ENCODE assay signal across 9 cellular contexts in the genomic region with DNA sequence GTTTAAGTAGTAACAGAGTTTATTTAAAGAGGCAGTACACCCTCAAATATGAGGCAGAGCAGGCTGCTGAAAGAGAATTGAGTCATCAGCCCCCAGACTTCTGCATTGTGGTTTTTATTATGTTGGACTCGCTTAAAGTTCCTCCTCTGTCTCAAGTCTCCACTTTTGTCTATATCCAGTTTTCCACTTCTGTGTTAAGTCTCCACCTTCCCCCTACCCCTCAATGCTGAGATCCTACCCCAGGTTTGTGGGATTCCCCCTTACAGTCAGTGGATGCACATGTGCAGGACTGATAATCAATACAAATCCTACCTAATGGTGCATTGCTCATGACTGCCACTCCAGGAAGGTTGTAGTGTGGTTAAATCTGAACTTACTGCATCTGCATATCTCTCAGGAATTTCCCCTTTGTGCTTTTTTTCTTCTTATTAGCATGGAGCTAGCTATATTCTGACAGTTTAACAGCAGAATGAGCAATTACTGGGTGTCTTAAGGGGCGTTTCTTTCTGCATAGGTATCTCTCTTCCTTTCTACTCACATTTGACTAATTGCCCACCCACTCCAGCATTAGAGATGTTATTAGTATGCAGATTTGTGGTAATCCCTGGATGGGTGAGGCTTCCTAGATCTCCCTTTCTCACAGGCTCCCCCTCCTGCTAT. TPM values are rescaled to one million over a fixed set of nuclear protein-coding genes. Genes with fewer than 3 reads are reported as not detected.
DNase-seq lines count a peak whose midpoint lies in the region; ATAC-seq, FAIRE-seq and TF ChIP-seq lines count a peak whose summit lies in the region.
"Had no signal": no experiment of that assay in that cellular context is flagged by ENCODE, and none has a peak within 500 bp of the region (broad histone marks: within the 10 kb centered on the region; RNA-seq: fewer than 3 reads in every experiment).

No MANE protein-coding gene starts in this region.

- H3K27me3 ChIP-seq in right atrium auricular region (no peaks in the 10 kb centered on the region), NT2/D1 (ENCODE audit: insufficient read depth, insufficient read length) (no peaks in the 10 kb centered on the region), GM12878 (replicated peaks in 1 of 2; ENCODE audit: control insufficient read depth in 2 of 2, insufficient read depth in 2 of 2, low read length in 1 of 2) (no peaks in the 10 kb centered on the region), ovary (no peaks in the 10 kb centered on the region)
- H3K27me3 ChIP-seq: BLaER1 had no signal

- no peaks in the 10 kb centered on the region for H3K36me3 ChIP-seq in right atrium auricular region
- H3K36me3 ChIP-seq in NT2/D1 (ENCODE audit: insufficient read depth, insufficient read length, low read length): no peaks in the 10 kb centered on the region
- no peaks in the 10 kb centered on the region for H3K36me3 ChIP-seq in GM12878 (ENCODE audit: control insufficient read depth in 2 of 2, insufficient read depth in 2 of 2, low read length in 1 of 2)
- no peaks in the 10 kb centered on the region for H3K36me3 ChIP-seq in ovary
- H3K36me3 ChIP-seq: BLaER1 had no signal

- no peak overlapping the region for H3K27ac ChIP-seq in right atrium auricular region
- no peak overlapping the region for H3K27ac ChIP-seq in GM12878 (ENCODE audit: control insufficient read depth, insufficient read depth)
- H3K27ac ChIP-seq in ovary: no peak overlapping the region
- H3K27ac ChIP-seq: BLaER1 had no signal

- SMC1A ChIA-PET in GM12878 (lab: Charles Lee; ENCODE audit: uncharacterized antibody, unreplicated experiment): interaction anchor here (0.9 kb wide), 1 partner anchor 33 kb away, joined by 3 read pairs; no protein-coding TSS in a partner anchor

- no peaks in the 10 kb centered on the region for H3K36me3 Mint-ChIP-seq in stimulated activated naive CD8-positive, alpha-beta T cell treated with anti-CD3 and anti-CD28 coated beads, Interleukin-15, Interleukin-2, amounts not matched to agents 100 ng/mL and 50 ng/mL, for 24 hours (ENCODE audit: low read depth)

- RAD21 ChIA-PET in GM12878 (lab: Charles Lee; ENCODE audit: unreplicated experiment): interaction anchor here (0.8 to 1.1 kb wide), 2 partner anchors 39 to 114 kb away, joined by 3 read pairs; no protein-coding TSS in a partner anchor

- H3K9ac ChIP-seq in NT2/D1 (ENCODE audit: insufficient read length, low read depth): no peak overlapping the region
- no peak overlapping the region for H3K9ac ChIP-seq in GM12878 (ENCODE audit: control insufficient read depth, insufficient read depth, low read length)
- H3K9ac ChIP-seq: BLaER1 had no signal

- H3K27me3 Mint-ChIP-seq in stimulated activated naive CD8-positive, alpha-beta T cell treated with anti-CD3 and anti-CD28 coated beads, Interleukin-15, Interleukin-2, amounts not matched to agents 100 ng/mL and 50 ng/mL, for 24 hours: no peaks in the 10 kb centered on the region

- no peak for DNase-seq in left ventricle myocardium superior
- DNase-seq in right atrium auricular region (ENCODE audit: low spot score): no peak
- peak; percentile 20 for DNase-seq in NT2/D1 (ENCODE audit: low read depth, low spot score)
- DNase-seq in GM12878 (ENCODE audit: low read depth, low spot score): no peak
- no peak for DNase-seq in ovary
- no peak for DNase-seq in HuH-7.5 (ENCODE audit: low spot score)

- no peak overlapping the region for H2AFZ ChIP-seq in GM12878 (ENCODE audit: control insufficient read depth, low read depth, low read length)

- H4K20me1 ChIP-seq in GM12878 (ENCODE audit: control insufficient read depth, insufficient read depth): no peaks in the 10 kb centered on the region
- H4K20me1 ChIP-seq: BLaER1 had no signal

- peak; percentile 49 for FAIRE-seq in GM12878 (lab: Jason Lieb, UNC)

- BruUV-seq in GM12878 (replicated peaks; lab: Mats Ljungman, UMichigan): no TSS peak

- TF ChIP-seq POLR2A in GM12878 (IDR thresholded peaks at IDR 0.05; ENCODE audit: low read depth, low read length) (no peak), ovary (IDR thresholded peaks at IDR 0.05) (no peak)

- no peak for TF ChIP-seq RAD21 in GM12878 (IDR thresholded peaks at IDR 0.05; ENCODE audit: insufficient read depth, low read depth, low read length)

- no peaks in the 10 kb centered on the region for H3K4me1 ChIP-seq in right atrium auricular region
- H3K4me1 ChIP-seq in NT2/D1 (ENCODE audit: insufficient read depth, insufficient read length): no peaks in the 10 kb centered on the region
- peaks cover 3% of the 10 kb centered on the region; the same call in 1 of the 2 replicates for H3K4me1 ChIP-seq in GM12878 (ENCODE audit: control insufficient read depth, insufficient read depth, low read length)
- H3K4me1 ChIP-seq in ovary (ENCODE audit: insufficient read depth): no peaks in the 10 kb centered on the region

- intact Hi-C loops in left ventricle myocardium superior (cut with micrococcal nuclease) (no loop called here), GM12878 (cut with micrococcal nuclease; ENCODE audit: unreplicated experiment) (no loop called here), ovary (cut with DNase I) (no loop called here)

- H3K4me2 ChIP-seq in GM12878 (ENCODE audit: control insufficient read depth, insufficient read depth): peak overlapping the region; percentile 59; the same call in 1 of the 2 replicates
- H3K4me2 ChIP-seq: BLaER1 had no signal

- ATAC-seq in left ventricle myocardium superior (peak; percentile 43), GM12878 (peak; percentile 76), esophagus mucosa (no peak)

- in situ Hi-C loops in GM12878 (cut with MboI): no loop called here

- TF ChIP-seq EP300 in GM12878 (IDR thresholded peaks at IDR 0.05; ENCODE audit: borderline replicate concordance in 1 of 2, control insufficient read depth in 1 of 2, low read depth in 2 of 2, low read length in 2 of 2) (no peak), ovary (IDR thresholded peaks at IDR 0.05) (no peak)

- H3K79me2 ChIP-seq in GM12878 (ENCODE audit: control insufficient read depth, insufficient read depth, low read length): no peaks in the 10 kb centered on the region

- peak overlapping the region; percentile 87 for H3K27ac Mint-ChIP-seq in stimulated activated naive CD8-positive, alpha-beta T cell treated with anti-CD3 and anti-CD28 coated beads, Interleukin-15, Interleukin-2, amounts not matched to agents 100 ng/mL and 50 ng/mL, for 24 hours

- CTCF ChIA-PET in GM12878 (lab: Yijun Ruan, JAX): no interaction called here

- WGBS in GM12878 (ENCODE audit: insufficient coverage, insufficient replicate concordance, low lambda C conversion rate, missing lambda C conversion rate): 0% methylated on average over 2 of the region's 2 CpGs
- 77 to 87% (median 82%) methylated on average over 2 of the region's 2 CpGs for WGBS in ovary, 3 donors

- peak overlapping the region; percentile 74 for H3K4me3 Mint-ChIP-seq in stimulated activated naive CD8-positive, alpha-beta T cell treated with anti-CD3 and anti-CD28 coated beads, Interleukin-15, Interleukin-2, amounts not matched to agents 100 ng/mL and 50 ng/mL, for 24 hours

- H3K9me3 ChIP-seq in right atrium auricular region (peaks cover 0 to 22% of the 10 kb centered on the region in 2 donors), NT2/D1 (ENCODE audit: insufficient read depth, low read length) (peaks cover 30% of the 10 kb centered on the region), GM12878 (replicated peaks; ENCODE audit: control insufficient read depth, insufficient read depth, low read length) (peaks cover 11% of the 10 kb centered on the region; the same call in 2 of the 3 replicates), ovary (no peaks in the 10 kb centered on the region)

- TF ChIP-seq CTCF in right atrium auricular region (IDR thresholded peaks at IDR 0.05) (no peak), GM12878 (IDR thresholded peaks at IDR 0.05 in 2 of 3, conservative IDR thresholded peaks at IDR 0.05 in 1 of 3; ENCODE audit: control insufficient read depth in 2 of 3, extremely low read depth in 1 of 3, insufficient read depth in 1 of 3, low read depth in 3 of 3, low read length in 3 of 3) (no peak), ovary (IDR thresholded peaks at IDR 0.05) (no peak)

- H3K9me3 Mint-ChIP-seq in stimulated activated naive CD8-positive, alpha-beta T cell treated with anti-CD3 and anti-CD28 coated beads, Interleukin-15, Interleukin-2, amounts not matched to agents 100 ng/mL and 50 ng/mL, for 24 hours: peaks cover 10% of the 10 kb centered on the region

- H3K4me3 ChIP-seq in right atrium auricular region (no peak overlapping the region), NT2/D1 (ENCODE audit: insufficient read length, low read depth) (no peak overlapping the region), GM12878 (no peak overlapping the region), ovary (no peak overlapping the region)
- H3K4me3 ChIP-seq: BLaER1 had no signal

- H3K4me1 Mint-ChIP-seq in stimulated activated naive CD8-positive, alpha-beta T cell treated with anti-CD3 and anti-CD28 coated beads, Interleukin-15, Interleukin-2, amounts not matched to agents 100 ng/mL and 50 ng/mL, for 24 hours (ENCODE audit: low read depth): peaks cover 35% of the 10 kb centered on the region

- POLR2A ChIA-PET in GM12878 (lab: Charles Lee): no interaction called here

TF ChIP-seq in GM12878, 131 proteins besides CTCF, POLR2A, EP300 and RAD21 (continues in another document):
- 0 out of 2 replicates have a peak, but pooled peaks have one; percentile 22 for TF ChIP-seq CBFB (IDR thresholded peaks at IDR 0.05; ENCODE audit: low read depth)
- no peak for TF ChIP-seq EGR1 (IDR thresholded peaks at IDR 0.05; ENCODE audit: borderline replicate concordance in 1 of 2, low read depth in 2 of 2, low read length in 2 of 2)

RNA-seq across cellular contexts. Expression of a gene that starts 11.9 kb away (rescaled TPM):
- total RNA-seq in left ventricle myocardium superior (not detected), right atrium auricular region (not detected), GM12878 (2014; rRNA removed) (not detected in 2 replicates), GM12878 (2014; rRNA removed; fragmentation: Illumina TruSeq; extraction: Trizol) (not detected in 2 replicates), GM12878 (2021) (0.41 TPM in 1 of 2 replicates, not detected in the other), ovary (not detected), esophagus mucosa (not detected)
- not detected in 2 replicates for total RNA-seq in GM12878 (2013; cell fraction: nucleolus; rRNA removed)
- polyA plus RNA-seq in GM12878 (2011; ENCODE audit: low read depth): not detected
- polyA plus RNA-seq in GM12878 (2011; rRNA removed) (0.09 TPM in 1 of 2 replicates, not detected in the other), GM12878 (2014; fragmentation: Illumina TruSeq; extraction: Trizol) (0.33 TPM in 1 of 2 replicates, not detected in the other), GM12878 (2014; fragmentation: Nextera tagmentation; extraction: Ambion mirVana) (not detected), GM12878 (2014; rRNA removed) (not detected in 2 replicates), GM12878 (2016; fragmentation: Nextera tagmentation; extraction: Ambion mirVana) (not detected), ovary (not detected)
- not detected in 2 replicates for polyA plus RNA-seq in GM12878 (2011; cell fraction: cytosol; rRNA removed)
- polyA plus RNA-seq in GM12878 (2011; cell fraction: nucleus; rRNA removed): 0.20 TPM in 1 of 2 replicates, not detected in the other
- polyA plus RNA-seq in GM12878 (2012): not detected in 2 replicates
- not detected in 2 replicates for polyA minus RNA-seq in GM12878 (2011; rRNA and poly(A)+ RNA removed)
- polyA minus RNA-seq in GM12878 (2011; cell fraction: cytosol; rRNA and poly(A)+ RNA removed): not detected in 2 replicates
- not detected in 2 replicates for polyA minus RNA-seq in GM12878 (2011; cell fraction: nucleus; rRNA and poly(A)+ RNA removed)
